In the genomic region with DNA sequence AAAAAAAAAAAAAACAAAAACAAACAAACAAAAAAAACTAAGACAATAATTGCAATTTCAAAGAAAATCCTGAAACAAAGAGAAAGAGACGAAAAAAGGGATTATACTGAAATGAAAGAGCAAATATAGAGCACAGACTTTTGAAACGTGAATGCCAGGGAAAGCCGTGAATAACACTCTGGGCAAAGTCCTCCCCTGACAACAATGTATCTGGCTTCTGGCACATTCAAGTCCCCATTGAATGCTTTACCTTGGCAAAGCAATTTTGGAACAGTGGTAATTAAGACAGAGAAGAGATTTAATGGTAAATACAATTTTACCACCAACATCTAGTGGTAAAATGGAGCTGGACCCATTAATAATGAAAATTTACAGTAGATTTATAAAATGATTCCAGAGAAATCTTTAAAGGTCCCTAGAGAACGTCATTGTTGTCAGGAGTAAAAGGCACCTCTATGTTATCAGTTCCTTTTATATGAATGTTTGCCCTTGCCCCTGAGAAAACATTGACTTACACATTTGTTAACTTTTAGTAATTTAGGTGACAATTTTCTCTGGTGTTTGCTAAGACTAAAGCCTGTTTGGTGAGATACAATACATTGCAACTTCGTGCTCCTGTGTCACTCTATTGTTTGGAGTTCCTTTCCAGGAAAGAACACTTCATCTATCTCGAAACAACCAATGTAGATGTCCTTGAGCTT, we compare ENCODE assay signal across 1 cellular context.
TF ChIP-seq lines count a peak whose summit lies in the region.

No MANE protein-coding gene starts in this region.

TF ChIP-seq in HepG2, 621 proteins besides CTCF, POLR2A, EP300 and RAD21 (continues in another document):
- TF ChIP-seq, protein P1, sequence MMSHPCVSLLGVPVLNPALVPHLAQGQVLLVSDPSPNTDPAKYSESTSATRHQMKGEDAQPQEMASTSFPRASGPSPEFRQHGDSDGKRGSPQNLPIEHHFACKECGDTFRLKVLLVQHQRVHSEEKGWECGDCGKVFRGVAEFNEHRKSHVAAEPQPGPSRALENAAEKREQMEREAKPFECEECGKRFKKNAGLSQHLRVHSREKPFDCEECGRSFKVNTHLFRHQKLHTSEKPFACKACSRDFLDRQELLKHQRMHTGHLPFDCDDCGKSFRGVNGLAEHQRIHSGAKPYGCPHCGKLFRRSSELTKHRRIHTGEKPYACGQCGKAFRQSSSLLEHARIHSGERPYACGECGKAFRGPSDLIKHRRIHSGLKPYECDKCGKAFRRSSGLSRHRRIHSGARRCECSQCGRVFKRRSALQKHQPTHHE (CRISPR knock-in tag; IDR thresholded peaks at IDR 0.05; ENCODE audit: borderline replicate concordance), result no peak
- no peak for TF ChIP-seq ZNF263 (CRISPR knock-in tag; IDR thresholded peaks at IDR 0.05)
- no peak for TF ChIP-seq SALL1 (CRISPR knock-in tag; IDR thresholded peaks at IDR 0.05)
- TF ChIP-seq BCL6 (CRISPR knock-in tag; IDR thresholded peaks at IDR 0.05), result peak; percentile 85
- no peak for TF ChIP-seq ZSCAN30 (CRISPR knock-in tag; IDR thresholded peaks at IDR 0.05)
- TF ChIP-seq, protein P2, sequence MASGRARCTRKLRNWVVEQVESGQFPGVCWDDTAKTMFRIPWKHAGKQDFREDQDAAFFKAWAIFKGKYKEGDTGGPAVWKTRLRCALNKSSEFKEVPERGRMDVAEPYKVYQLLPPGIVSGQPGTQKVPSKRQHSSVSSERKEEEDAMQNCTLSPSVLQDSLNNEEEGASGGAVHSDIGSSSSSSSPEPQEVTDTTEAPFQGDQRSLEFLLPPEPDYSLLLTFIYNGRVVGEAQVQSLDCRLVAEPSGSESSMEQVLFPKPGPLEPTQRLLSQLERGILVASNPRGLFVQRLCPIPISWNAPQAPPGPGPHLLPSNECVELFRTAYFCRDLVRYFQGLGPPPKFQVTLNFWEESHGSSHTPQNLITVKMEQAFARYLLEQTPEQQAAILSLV (CRISPR knock-in tag; IDR thresholded peaks at IDR 0.05; ENCODE audit: borderline replicate concordance), result no peak
- peak; percentile 57; the same call in 1 of the 2 replicates for TF ChIP-seq NFIC (IDR thresholded peaks at IDR 0.05; ENCODE audit: low read length)
- TF ChIP-seq, protein P3, sequence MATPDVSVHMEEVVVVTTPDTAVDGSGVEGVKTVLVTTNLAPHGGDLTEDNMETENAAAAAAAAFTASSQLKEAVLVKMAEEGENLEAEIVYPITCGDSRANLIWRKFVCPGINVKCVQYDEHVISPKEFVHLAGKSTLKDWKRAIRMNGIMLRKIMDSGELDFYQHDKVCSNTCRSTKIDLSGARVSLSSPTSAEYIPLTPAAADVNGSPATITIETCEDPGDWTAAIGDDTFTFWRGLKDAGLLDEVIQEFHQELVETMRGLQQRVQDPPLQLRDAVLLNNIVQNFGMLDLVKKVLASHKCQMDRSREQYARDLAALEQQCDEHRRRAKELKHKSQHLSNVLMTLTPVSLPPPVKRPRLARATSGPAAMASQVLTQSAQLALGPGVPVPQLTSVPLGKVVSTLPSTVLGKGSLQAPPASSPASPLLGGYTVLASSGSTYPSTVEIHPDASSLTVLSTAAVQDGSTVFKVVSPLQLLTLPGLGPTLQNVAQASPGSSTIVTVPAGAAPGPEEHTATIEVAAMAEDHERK (CRISPR knock-in tag; IDR thresholded peaks at IDR 0.05; ENCODE audit: low read depth), result no peak
- TF ChIP-seq, protein P4, sequence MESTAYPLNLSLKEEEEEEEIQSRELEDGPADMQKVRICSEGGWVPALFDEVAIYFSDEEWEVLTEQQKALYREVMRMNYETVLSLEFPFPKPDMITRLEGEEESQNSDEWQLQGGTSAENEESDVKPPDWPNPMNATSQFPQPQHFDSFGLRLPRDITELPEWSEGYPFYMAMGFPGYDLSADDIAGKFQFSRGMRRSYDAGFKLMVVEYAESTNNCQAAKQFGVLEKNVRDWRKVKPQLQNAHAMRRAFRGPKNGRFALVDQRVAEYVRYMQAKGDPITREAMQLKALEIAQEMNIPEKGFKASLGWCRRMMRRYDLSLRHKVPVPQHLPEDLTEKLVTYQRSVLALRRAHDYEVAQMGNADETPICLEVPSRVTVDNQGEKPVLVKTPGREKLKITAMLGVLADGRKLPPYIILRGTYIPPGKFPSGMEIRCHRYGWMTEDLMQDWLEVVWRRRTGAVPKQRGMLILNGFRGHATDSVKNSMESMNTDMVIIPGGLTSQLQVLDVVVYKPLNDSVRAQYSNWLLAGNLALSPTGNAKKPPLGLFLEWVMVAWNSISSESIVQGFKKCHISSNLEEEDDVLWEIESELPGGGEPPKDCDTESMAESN (CRISPR knock-in tag; conservative IDR thresholded peaks at IDR 0.05), result no peak
- TF ChIP-seq MBNL3 (CRISPR knock-in tag; conservative IDR thresholded peaks at IDR 0.05), result no peak
- TF ChIP-seq HMG20B (CRISPR knock-in tag; conservative IDR thresholded peaks at IDR 0.05), result no peak
- TF ChIP-seq SKI (IDR thresholded peaks at IDR 0.05; ENCODE audit: partially characterized antibody), result no peak
- peak; percentile 50; the same call in 1 of the 2 replicates for TF ChIP-seq TCF7 (IDR thresholded peaks at IDR 0.05; ENCODE audit: low read depth)
- no peak for TF ChIP-seq SP140L (CRISPR knock-in tag; IDR thresholded peaks at IDR 0.05; ENCODE audit: borderline replicate concordance)
- TF ChIP-seq ZSCAN9 (CRISPR knock-in tag; IDR thresholded peaks at IDR 0.05; ENCODE audit: borderline replicate concordance), result no peak
- TF ChIP-seq, protein P5, sequence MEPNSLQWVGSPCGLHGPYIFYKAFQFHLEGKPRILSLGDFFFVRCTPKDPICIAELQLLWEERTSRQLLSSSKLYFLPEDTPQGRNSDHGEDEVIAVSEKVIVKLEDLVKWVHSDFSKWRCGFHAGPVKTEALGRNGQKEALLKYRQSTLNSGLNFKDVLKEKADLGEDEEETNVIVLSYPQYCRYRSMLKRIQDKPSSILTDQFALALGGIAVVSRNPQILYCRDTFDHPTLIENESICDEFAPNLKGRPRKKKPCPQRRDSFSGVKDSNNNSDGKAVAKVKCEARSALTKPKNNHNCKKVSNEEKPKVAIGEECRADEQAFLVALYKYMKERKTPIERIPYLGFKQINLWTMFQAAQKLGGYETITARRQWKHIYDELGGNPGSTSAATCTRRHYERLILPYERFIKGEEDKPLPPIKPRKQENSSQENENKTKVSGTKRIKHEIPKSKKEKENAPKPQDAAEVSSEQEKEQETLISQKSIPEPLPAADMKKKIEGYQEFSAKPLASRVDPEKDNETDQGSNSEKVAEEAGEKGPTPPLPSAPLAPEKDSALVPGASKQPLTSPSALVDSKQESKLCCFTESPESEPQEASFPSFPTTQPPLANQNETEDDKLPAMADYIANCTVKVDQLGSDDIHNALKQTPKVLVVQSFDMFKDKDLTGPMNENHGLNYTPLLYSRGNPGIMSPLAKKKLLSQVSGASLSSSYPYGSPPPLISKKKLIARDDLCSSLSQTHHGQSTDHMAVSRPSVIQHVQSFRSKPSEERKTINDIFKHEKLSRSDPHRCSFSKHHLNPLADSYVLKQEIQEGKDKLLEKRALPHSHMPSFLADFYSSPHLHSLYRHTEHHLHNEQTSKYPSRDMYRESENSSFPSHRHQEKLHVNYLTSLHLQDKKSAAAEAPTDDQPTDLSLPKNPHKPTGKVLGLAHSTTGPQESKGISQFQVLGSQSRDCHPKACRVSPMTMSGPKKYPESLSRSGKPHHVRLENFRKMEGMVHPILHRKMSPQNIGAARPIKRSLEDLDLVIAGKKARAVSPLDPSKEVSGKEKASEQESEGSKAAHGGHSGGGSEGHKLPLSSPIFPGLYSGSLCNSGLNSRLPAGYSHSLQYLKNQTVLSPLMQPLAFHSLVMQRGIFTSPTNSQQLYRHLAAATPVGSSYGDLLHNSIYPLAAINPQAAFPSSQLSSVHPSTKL (CRISPR knock-in tag; IDR thresholded peaks at IDR 0.05), result peak; percentile 54; the same call in 1 of the 2 replicates
- TF ChIP-seq ZNF773 (CRISPR knock-in tag; IDR thresholded peaks at IDR 0.05; ENCODE audit: borderline replicate concordance), result no peak
- no peak for TF ChIP-seq SMARCC2 (IDR thresholded peaks at IDR 0.05)
- TF ChIP-seq, protein P6, sequence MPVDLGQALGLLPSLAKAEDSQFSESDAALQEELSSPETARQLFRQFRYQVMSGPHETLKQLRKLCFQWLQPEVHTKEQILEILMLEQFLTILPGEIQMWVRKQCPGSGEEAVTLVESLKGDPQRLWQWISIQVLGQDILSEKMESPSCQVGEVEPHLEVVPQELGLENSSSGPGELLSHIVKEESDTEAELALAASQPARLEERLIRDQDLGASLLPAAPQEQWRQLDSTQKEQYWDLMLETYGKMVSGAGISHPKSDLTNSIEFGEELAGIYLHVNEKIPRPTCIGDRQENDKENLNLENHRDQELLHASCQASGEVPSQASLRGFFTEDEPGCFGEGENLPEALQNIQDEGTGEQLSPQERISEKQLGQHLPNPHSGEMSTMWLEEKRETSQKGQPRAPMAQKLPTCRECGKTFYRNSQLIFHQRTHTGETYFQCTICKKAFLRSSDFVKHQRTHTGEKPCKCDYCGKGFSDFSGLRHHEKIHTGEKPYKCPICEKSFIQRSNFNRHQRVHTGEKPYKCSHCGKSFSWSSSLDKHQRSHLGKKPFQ (CRISPR knock-in tag; IDR thresholded peaks at IDR 0.05; ENCODE audit: insufficient replicate concordance), result no peak
- TF ChIP-seq, protein P7, sequence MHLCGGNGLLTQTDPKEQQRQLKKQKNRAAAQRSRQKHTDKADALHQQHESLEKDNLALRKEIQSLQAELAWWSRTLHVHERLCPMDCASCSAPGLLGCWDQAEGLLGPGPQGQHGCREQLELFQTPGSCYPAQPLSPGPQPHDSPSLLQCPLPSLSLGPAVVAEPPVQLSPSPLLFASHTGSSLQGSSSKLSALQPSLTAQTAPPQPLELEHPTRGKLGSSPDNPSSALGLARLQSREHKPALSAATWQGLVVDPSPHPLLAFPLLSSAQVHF (CRISPR knock-in tag; IDR thresholded peaks at IDR 0.05), result no peak
- no peak for TF ChIP-seq ZNF605 (CRISPR knock-in tag; IDR thresholded peaks at IDR 0.05)
- TF ChIP-seq, protein P8, sequence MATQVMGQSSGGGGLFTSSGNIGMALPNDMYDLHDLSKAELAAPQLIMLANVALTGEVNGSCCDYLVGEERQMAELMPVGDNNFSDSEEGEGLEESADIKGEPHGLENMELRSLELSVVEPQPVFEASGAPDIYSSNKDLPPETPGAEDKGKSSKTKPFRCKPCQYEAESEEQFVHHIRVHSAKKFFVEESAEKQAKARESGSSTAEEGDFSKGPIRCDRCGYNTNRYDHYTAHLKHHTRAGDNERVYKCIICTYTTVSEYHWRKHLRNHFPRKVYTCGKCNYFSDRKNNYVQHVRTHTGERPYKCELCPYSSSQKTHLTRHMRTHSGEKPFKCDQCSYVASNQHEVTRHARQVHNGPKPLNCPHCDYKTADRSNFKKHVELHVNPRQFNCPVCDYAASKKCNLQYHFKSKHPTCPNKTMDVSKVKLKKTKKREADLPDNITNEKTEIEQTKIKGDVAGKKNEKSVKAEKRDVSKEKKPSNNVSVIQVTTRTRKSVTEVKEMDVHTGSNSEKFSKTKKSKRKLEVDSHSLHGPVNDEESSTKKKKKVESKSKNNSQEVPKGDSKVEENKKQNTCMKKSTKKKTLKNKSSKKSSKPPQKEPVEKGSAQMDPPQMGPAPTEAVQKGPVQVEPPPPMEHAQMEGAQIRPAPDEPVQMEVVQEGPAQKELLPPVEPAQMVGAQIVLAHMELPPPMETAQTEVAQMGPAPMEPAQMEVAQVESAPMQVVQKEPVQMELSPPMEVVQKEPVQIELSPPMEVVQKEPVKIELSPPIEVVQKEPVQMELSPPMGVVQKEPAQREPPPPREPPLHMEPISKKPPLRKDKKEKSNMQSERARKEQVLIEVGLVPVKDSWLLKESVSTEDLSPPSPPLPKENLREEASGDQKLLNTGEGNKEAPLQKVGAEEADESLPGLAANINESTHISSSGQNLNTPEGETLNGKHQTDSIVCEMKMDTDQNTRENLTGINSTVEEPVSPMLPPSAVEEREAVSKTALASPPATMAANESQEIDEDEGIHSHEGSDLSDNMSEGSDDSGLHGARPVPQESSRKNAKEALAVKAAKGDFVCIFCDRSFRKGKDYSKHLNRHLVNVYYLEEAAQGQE (IDR thresholded peaks at IDR 0.05; ENCODE audit: borderline replicate concordance in 1 of 2, low read depth in 1 of 2, low read length in 2 of 2), result no peak
- no peak for TF ChIP-seq MTF1 (CRISPR knock-in tag; IDR thresholded peaks at IDR 0.05)
- no peak for TF ChIP-seq ZNF713 (CRISPR knock-in tag; IDR thresholded peaks at IDR 0.05)
- TF ChIP-seq ZNF546 (CRISPR knock-in tag; conservative IDR thresholded peaks at IDR 0.05), result no peak
- no peak for TF ChIP-seq ZNF460 (CRISPR knock-in tag; IDR thresholded peaks at IDR 0.05; ENCODE audit: borderline replicate concordance)
- no peak for TF ChIP-seq ZNF841 (CRISPR knock-in tag; IDR thresholded peaks at IDR 0.05; ENCODE audit: borderline replicate concordance)
- TF ChIP-seq SOX13 (IDR thresholded peaks at IDR 0.05), result peak; percentile 81
- TF ChIP-seq SOX13 (CRISPR knock-in tag; conservative IDR thresholded peaks at IDR 0.05 in 1 of 2, IDR thresholded peaks at IDR 0.05 in 1 of 2), result peak in 1 of 2 experiments; percentile 81; a peak in 2 of 4 replicates
- TF ChIP-seq CAMTA2 (CRISPR knock-in tag; IDR thresholded peaks at IDR 0.05; ENCODE audit: borderline replicate concordance), result no peak
- no peak for TF ChIP-seq ZNF629 (CRISPR knock-in tag; conservative IDR thresholded peaks at IDR 0.05)
- peak; percentile 85 for TF ChIP-seq SOX5 (CRISPR knock-in tag; IDR thresholded peaks at IDR 0.05; ENCODE audit: borderline replicate concordance)
- TF ChIP-seq, protein P9, sequence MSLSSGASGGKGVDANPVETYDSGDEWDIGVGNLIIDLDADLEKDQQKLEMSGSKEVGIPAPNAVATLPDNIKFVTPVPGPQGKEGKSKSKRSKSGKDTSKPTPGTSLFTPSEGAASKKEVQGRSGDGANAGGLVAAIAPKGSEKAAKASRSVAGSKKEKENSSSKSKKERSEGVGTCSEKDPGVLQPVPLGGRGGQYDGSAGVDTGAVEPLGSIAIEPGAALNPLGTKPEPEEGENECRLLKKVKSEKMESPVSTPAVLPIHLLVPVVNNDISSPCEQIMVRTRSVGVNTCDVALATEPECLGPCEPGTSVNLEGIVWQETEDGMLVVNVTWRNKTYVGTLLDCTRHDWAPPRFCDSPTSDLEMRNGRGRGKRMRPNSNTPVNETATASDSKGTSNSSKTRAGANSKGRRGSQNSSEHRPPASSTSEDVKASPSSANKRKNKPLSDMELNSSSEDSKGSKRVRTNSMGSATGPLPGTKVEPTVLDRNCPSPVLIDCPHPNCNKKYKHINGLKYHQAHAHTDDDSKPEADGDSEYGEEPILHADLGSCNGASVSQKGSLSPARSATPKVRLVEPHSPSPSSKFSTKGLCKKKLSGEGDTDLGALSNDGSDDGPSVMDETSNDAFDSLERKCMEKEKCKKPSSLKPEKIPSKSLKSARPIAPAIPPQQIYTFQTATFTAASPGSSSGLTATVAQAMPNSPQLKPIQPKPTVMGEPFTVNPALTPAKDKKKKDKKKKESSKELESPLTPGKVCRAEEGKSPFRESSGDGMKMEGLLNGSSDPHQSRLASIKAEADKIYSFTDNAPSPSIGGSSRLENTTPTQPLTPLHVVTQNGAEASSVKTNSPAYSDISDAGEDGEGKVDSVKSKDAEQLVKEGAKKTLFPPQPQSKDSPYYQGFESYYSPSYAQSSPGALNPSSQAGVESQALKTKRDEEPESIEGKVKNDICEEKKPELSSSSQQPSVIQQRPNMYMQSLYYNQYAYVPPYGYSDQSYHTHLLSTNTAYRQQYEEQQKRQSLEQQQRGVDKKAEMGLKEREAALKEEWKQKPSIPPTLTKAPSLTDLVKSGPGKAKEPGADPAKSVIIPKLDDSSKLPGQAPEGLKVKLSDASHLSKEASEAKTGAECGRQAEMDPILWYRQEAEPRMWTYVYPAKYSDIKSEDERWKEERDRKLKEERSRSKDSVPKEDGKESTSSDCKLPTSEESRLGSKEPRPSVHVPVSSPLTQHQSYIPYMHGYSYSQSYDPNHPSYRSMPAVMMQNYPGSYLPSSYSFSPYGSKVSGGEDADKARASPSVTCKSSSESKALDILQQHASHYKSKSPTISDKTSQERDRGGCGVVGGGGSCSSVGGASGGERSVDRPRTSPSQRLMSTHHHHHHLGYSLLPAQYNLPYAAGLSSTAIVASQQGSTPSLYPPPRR (CRISPR knock-in tag; IDR thresholded peaks at IDR 0.05; ENCODE audit: borderline replicate concordance), result no peak
